Comparison of ENCODE assay signal across 15 cellular contexts in the genomic region with DNA sequence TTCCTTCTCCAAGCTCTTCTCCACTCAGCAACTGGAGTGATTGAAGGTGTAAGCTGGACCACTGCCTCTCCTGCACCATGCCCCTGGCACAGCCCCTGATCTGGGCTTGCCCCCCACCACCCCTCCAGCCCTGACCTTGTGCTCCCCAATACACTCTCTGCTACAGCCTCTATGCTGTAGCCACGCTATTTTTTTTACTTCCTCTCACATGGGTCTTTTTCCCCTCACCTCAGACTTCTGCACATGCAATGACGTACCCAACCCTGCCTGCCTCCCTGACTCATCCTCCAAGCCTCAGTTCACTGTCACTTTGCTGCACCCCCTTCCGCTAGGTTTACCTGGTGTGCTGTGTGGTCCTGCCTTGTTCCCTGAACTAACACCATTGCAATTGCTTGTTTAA.
"Had no signal": no experiment of that assay in that cellular context is flagged by ENCODE, and none has a peak within 500 bp of the region (broad histone marks: within the 10 kb centered on the region; RNA-seq: fewer than 3 reads in every experiment).

No MANE protein-coding gene starts in this region.

- H3K27ac Mint-ChIP-seq: stimulated activated naive CD8-positive, alpha-beta T cell treated with anti-CD3 and anti-CD28 coated beads, Interleukin-15, Interleukin-2, amounts not matched to agents 100 ng/mL and 50 ng/mL, for 24 hours; T-cell had no signal

- H3K9me3 ChIP-seq: heart left ventricle, prostate gland, right lobe of liver, thoracic aorta had no signal

- H3K27ac ChIP-seq: cardiac muscle cell, heart left ventricle, prostate gland, right lobe of liver, thoracic aorta, WERI-Rb-1 had no signal

- H3K4me3 Mint-ChIP-seq: naive thymus-derived CD8-positive, alpha-beta T cell; stimulated activated naive CD8-positive, alpha-beta T cell treated with anti-CD3 and anti-CD28 coated beads, Interleukin-15, Interleukin-2, amounts not matched to agents 100 ng/mL and 50 ng/mL, for 24 hours; T-cell had no signal

- DNase-seq: activated CD4-positive, alpha-beta T cell treated with anti-CD3 and anti-CD28 coated beads for 4 hours; activated CD8-positive, alpha-beta memory T cell treated with anti-CD3 and anti-CD28 coated beads for 24 hours; activated effector memory CD4-positive, alpha-beta T cell treated with anti-CD3 and anti-CD28 coated beads, Interleukin-2, amount 50 U/mL, for 16 hours; activated T-cell treated with anti-CD3 and anti-CD28 coated beads, Interleukin-2, amount 50 U/mL, for 1 hour; foreskin melanocyte; heart left ventricle; mammary epithelial cell; naive thymus-derived CD8-positive, alpha-beta T cell; right lobe of liver; T-cell; WERI-Rb-1 had no signal

- H3K4me3 ChIP-seq: cardiac muscle cell, heart left ventricle, prostate gland, right lobe of liver, thoracic aorta had no signal

- ATAC-seq: heart left ventricle; naive thymus-derived CD8-positive, alpha-beta T cell; right lobe of liver; T-cell had no signal

- H3K9me3 Mint-ChIP-seq: naive thymus-derived CD8-positive, alpha-beta T cell; stimulated activated naive CD8-positive, alpha-beta T cell treated with anti-CD3 and anti-CD28 coated beads, Interleukin-15, Interleukin-2, amounts not matched to agents 100 ng/mL and 50 ng/mL, for 24 hours; T-cell had no signal

- H3K4me1 ChIP-seq: prostate gland had no signal

- H3K27me3 ChIP-seq: heart left ventricle, right lobe of liver had no signal

- H3K36me3 ChIP-seq: cardiac muscle cell, prostate gland, right lobe of liver, thoracic aorta, WERI-Rb-1 had no signal

- H3K36me3 Mint-ChIP-seq: naive thymus-derived CD8-positive, alpha-beta T cell; T-cell had no signal

- H3K4me1 Mint-ChIP-seq: naive thymus-derived CD8-positive, alpha-beta T cell; T-cell had no signal
